In genomic region chr11:134501406-134502152, GRCh38 we compare ENCODE assay signal across 1 cellular context.
TF ChIP-seq lines count a peak whose summit lies in the region.

No MANE protein-coding gene starts in this region.

TF ChIP-seq in H1, 55 proteins besides CTCF, POLR2A, EP300 and RAD21 (continued from another document):
- no peak for TF ChIP-seq E2F6 (IDR thresholded peaks at IDR 0.05)
- no peak for TF ChIP-seq PHF8 (conservative IDR thresholded peaks at IDR 0.05; ENCODE audit: low read depth, low read length)
- no peak for TF ChIP-seq CHD7 (IDR thresholded peaks at IDR 0.05; ENCODE audit: insufficient replicate concordance, low read length)
- no peak for TF ChIP-seq MAX (IDR thresholded peaks at IDR 0.05)
- TF ChIP-seq SIX5 (IDR thresholded peaks at IDR 0.05; ENCODE audit: low read depth, low read length): no peak
- no peak for TF ChIP-seq CEBPB (IDR thresholded peaks at IDR 0.05; ENCODE audit: low read depth, low read length)
- no peak for TF ChIP-seq SP2 (IDR thresholded peaks at IDR 0.05; ENCODE audit: low read length)
- TF ChIP-seq GABPA (IDR thresholded peaks at IDR 0.05; ENCODE audit: borderline replicate concordance, insufficient read depth, low read length): no peak
- no peak for TF ChIP-seq KDM4A (IDR thresholded peaks at IDR 0.05; ENCODE audit: low read depth, low read length, severe bottlenecking)
- TF ChIP-seq SAP30 (IDR thresholded peaks at IDR 0.05; ENCODE audit: insufficient read depth, insufficient replicate concordance, low read length): no peak
- TF ChIP-seq JUND (IDR thresholded peaks at IDR 0.05; ENCODE audit: low read length): no peak
- no peak for TF ChIP-seq RXRA (IDR thresholded peaks at IDR 0.05; ENCODE audit: insufficient read depth, low read depth, low read length)
- TF ChIP-seq CREB1 (IDR thresholded peaks at IDR 0.05): no peak
- no peak for TF ChIP-seq POU5F1 (IDR thresholded peaks at IDR 0.05; ENCODE audit: low read depth, low read length)
- TF ChIP-seq TAF1 (IDR thresholded peaks at IDR 0.05; ENCODE audit: low read depth, low read length): no peak
- no peak for TF ChIP-seq NANOG (IDR thresholded peaks at IDR 0.05; ENCODE audit: insufficient read depth, low read depth, low read length, poor library complexity, severe bottlenecking)
- TF ChIP-seq KDM5A (IDR thresholded peaks at IDR 0.05; ENCODE audit: low read length): no peak
- no peak for TF ChIP-seq SIN3A (conservative IDR thresholded peaks at IDR 0.05 in 1 of 2, IDR thresholded peaks at IDR 0.05 in 1 of 2; ENCODE audit: low read depth in 1 of 2, low read length in 2 of 2)
